Comparison of ENCODE assay signal across 15 cellular contexts in the genomic region with DNA sequence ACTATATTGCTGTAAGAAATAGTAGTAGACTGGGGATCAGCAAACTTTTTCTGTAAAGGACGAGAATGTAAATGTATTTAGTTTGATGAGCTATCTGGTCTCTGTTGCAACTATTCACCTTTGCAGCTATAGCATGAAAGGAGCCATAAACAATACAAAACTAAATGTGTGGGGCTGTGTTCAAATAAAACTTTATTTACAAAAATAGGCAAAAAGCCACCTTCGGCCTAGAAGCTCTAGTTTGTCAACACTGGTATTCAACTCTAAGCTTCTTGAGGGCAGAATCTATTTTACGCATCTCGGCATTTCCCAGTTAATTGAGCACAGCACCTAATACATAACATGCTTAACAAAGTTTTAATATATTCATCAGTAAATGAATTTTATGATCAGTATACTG.
"Had no signal": no experiment of that assay in that cellular context is flagged by ENCODE, and none has a peak within 500 bp of the region (broad histone marks: within the 10 kb centered on the region; RNA-seq: fewer than 3 reads in every experiment).

No MANE protein-coding gene starts in this region.

- H3K27me3 Mint-ChIP-seq: activated B cell treated with CpG ODN at 0.5 μM for 24 hours; activated CD4-positive, alpha-beta T cell treated with anti-CD3 and anti-CD28 coated beads, Interleukin-2, amount 10 ng/mL, durations not matched to agents 24 days and 14 days; activated naive CD8-positive, alpha-beta T cell treated with anti-CD3 and anti-CD28 coated beads, Interleukin-2, amount 10 ng/mL, durations not matched to agents 7 days and 5 days; activated T-helper 17 cell treated with anti-CD3 and anti-CD28 coated beads, Interleukin-2, amount 50 U/mL, for 72 hours; T-helper 17 cell had no signal

- H3K27ac ChIP-seq: adrenal gland had no signal

- H3K4me3 Mint-ChIP-seq: activated B cell treated with CpG ODN at 0.5 μM for 24 hours; activated CD4-positive, alpha-beta T cell treated with anti-CD3 and anti-CD28 coated beads, Interleukin-2, amount 10 ng/mL, durations not matched to agents 24 days and 14 days; activated naive CD8-positive, alpha-beta T cell treated with anti-CD3 and anti-CD28 coated beads, Interleukin-2, amount 10 ng/mL, durations not matched to agents 7 days and 5 days; activated T-helper 17 cell treated with anti-CD3 and anti-CD28 coated beads, Interleukin-2, amount 50 U/mL, for 72 hours; T-helper 17 cell had no signal

- H3K36me3 ChIP-seq: adrenal gland had no signal

- H3K27ac Mint-ChIP-seq: activated B cell treated with CpG ODN at 0.5 μM for 24 hours; activated CD4-positive, alpha-beta T cell treated with anti-CD3 and anti-CD28 coated beads, Interleukin-2, amount 10 ng/mL, durations not matched to agents 24 days and 14 days; activated naive CD8-positive, alpha-beta T cell treated with anti-CD3 and anti-CD28 coated beads, Interleukin-2, amount 10 ng/mL, durations not matched to agents 7 days and 5 days; activated T-helper 17 cell treated with anti-CD3 and anti-CD28 coated beads, Interleukin-2, amount 50 U/mL, for 72 hours; T-helper 17 cell had no signal

- H3K4me3 ChIP-seq: adrenal gland had no signal

- H3K36me3 Mint-ChIP-seq: activated naive CD8-positive, alpha-beta T cell treated with anti-CD3 and anti-CD28 coated beads, Interleukin-2, amount 10 ng/mL, durations not matched to agents 7 days and 5 days had no signal

- ATAC-seq: T-helper 17 cell had no signal

- H3K4me1 Mint-ChIP-seq: activated B cell treated with CpG ODN at 0.5 μM for 24 hours; activated CD4-positive, alpha-beta T cell treated with anti-CD3 and anti-CD28 coated beads, Interleukin-2, amount 10 ng/mL, durations not matched to agents 24 days and 14 days; activated naive CD8-positive, alpha-beta T cell treated with anti-CD3 and anti-CD28 coated beads, Interleukin-2, amount 10 ng/mL, durations not matched to agents 7 days and 5 days; activated T-helper 17 cell treated with anti-CD3 and anti-CD28 coated beads, Interleukin-2, amount 50 U/mL, for 72 hours; T-helper 17 cell had no signal

- H3K9me3 ChIP-seq: adrenal gland had no signal

- H3K4me1 ChIP-seq: adrenal gland had no signal

- DNase-seq: activated B cell treated with CpG ODN at 0.5 μM for 24 hours; activated CD4-positive, alpha-beta T cell treated with anti-CD3 and anti-CD28 coated beads for 1 hour; activated CD4-positive, alpha-beta T cell treated with anti-CD3 and anti-CD28 coated beads, Interleukin-2, amount 10 ng/mL, durations not matched to agents 24 days and 14 days; activated CD4-positive, alpha-beta T cell treated with anti-CD3 and anti-CD28 coated beads, Interleukin-2, amount 50 U/mL, for 48 hours; activated gamma-delta T cell; activated naive CD4-positive, alpha-beta T cell treated with anti-CD3 and anti-CD28 coated beads, Interleukin-2, amount 50 U/mL, for 16 hours; activated naive CD8-positive, alpha-beta T cell treated with anti-CD3 and anti-CD28 coated beads, Interleukin-2, amount 10 ng/mL, durations not matched to agents 7 days and 5 days; activated T-cell treated with anti-CD3 and anti-CD28 coated beads, Interleukin-2, amount 50 U/mL, for 48 hours; adrenal gland; cerebellar nuclear complex; NCI-H187; NCI-H524; T-helper 17 cell; T-helper 9 cell had no signal

- H3K27me3 ChIP-seq: adrenal gland had no signal

- H3K9me3 Mint-ChIP-seq: activated CD4-positive, alpha-beta T cell treated with anti-CD3 and anti-CD28 coated beads, Interleukin-2, amount 10 ng/mL, durations not matched to agents 24 days and 14 days; activated naive CD8-positive, alpha-beta T cell treated with anti-CD3 and anti-CD28 coated beads, Interleukin-2, amount 10 ng/mL, durations not matched to agents 7 days and 5 days had no signal
